ENCODE assay signal across 15 cellular contexts in genomic region chr5:135105105-135105484, GRCh38.
A peak's percentile ranks its signal among the peaks of the same experiment; 100 is the strongest.
DNase-seq lines count a peak whose midpoint lies in the region; ATAC-seq and TF ChIP-seq lines count a peak whose summit lies in the region.
"Had no signal": no experiment of that assay in that cellular context is flagged by ENCODE, and none has a peak within 500 bp of the region (broad histone marks: within the 10 kb centered on the region; RNA-seq: fewer than 3 reads in every experiment).

No MANE protein-coding gene starts in this region.

- H3K4me1 ChIP-seq in Peyer's patch (no peaks in the 10 kb centered on the region), sigmoid colon (no peaks in the 10 kb centered on the region)
- H3K4me1 ChIP-seq: HAP-1 had no signal

- peak; percentile 34 for DNase-seq in activated effector memory CD4-positive, alpha-beta T cell treated with anti-CD3 and anti-CD28 coated beads, Interleukin-2, amount 50 U/mL, for 16 hours
- no peak for DNase-seq in activated effector memory CD4-positive, alpha-beta T cell treated with Interleukin-2 at 50 U/mL for 16 hours
- DNase-seq in Peyer's patch (peak in 2 of 3 donors; percentile 21 to 37), RWPE1 (ENCODE audit: low spot score) (no peak), sigmoid colon (peak; percentile 34)
- DNase-seq: C1 segment of cervical spinal cord; Calu3; CD4-positive, alpha-beta memory T cell; COR-L47; DMS53; GF-D8; GOT3; HFFc6 had no signal

- no peaks in the 10 kb centered on the region for H3K9me3 ChIP-seq in Peyer's patch
- no peaks in the 10 kb centered on the region for H3K9me3 ChIP-seq in sigmoid colon
- H3K9me3 ChIP-seq: HAP-1 had no signal

- intact Hi-C loops in sigmoid colon (cut with DNase I), result no loop called here

- H3K27ac ChIP-seq in Peyer's patch, result no peak overlapping the region
- peak overlapping the region; percentile 5; the same call in 1 of the 2 replicates for H3K27ac ChIP-seq in RWPE1
- no peak overlapping the region for H3K27ac ChIP-seq in sigmoid colon

- no peak for TF ChIP-seq CTCF in Peyer's patch (IDR thresholded peaks at IDR 0.05)
- no peak for TF ChIP-seq CTCF in RWPE1 (conservative IDR thresholded peaks at IDR 0.05; ENCODE audit: low read depth)
- TF ChIP-seq CTCF in sigmoid colon (IDR thresholded peaks at IDR 0.05), result no peak

- CTCF ChIA-PET in RWPE1 (lab: Yijun Ruan, JAX), result interaction anchor here (0.6 to 1.1 kb wide), 2 partner anchors 23 to 947 kb away, joined by 3 read pairs; no protein-coding TSS in a partner anchor

- no peak for ATAC-seq in GM21529 (IDR thresholded peaks at IDR 0.05; ENCODE audit: unreplicated experiment)

- H3K36me3 ChIP-seq in Peyer's patch (no peaks in the 10 kb centered on the region), sigmoid colon (no peaks in the 10 kb centered on the region)
- H3K36me3 ChIP-seq: HAP-1 had no signal

- 93 to 94% methylated on average over 3 of the region's 3 CpGs for WGBS in sigmoid colon, 2 donors

- H3K27me3 ChIP-seq in Peyer's patch (no peaks in the 10 kb centered on the region), sigmoid colon (no peaks in the 10 kb centered on the region)

- POLR2A ChIA-PET in RWPE1 (lab: Yijun Ruan, JAX; ENCODE audit: low non-redundant PET), result no interaction called here

- no peak for TF ChIP-seq EP300 in sigmoid colon (IDR thresholded peaks at IDR 0.05)

- H3K4me3 ChIP-seq in Peyer's patch (no peak overlapping the region), sigmoid colon (no peak overlapping the region)
- H3K4me3 ChIP-seq: HAP-1 had no signal

- no peak for TF ChIP-seq POLR2A in Peyer's patch (IDR thresholded peaks at IDR 0.05)
- TF ChIP-seq POLR2A in sigmoid colon (IDR thresholded peaks at IDR 0.05), result no peak

Comparison
In these comparisons a context has a peak if more than half of its experiments do, and no peak if none do; other contexts are left out.
1. DNase-seq: peak in activated effector memory CD4-positive, alpha-beta T cell treated with anti-CD3 and anti-CD28 coated beads, Interleukin-2, amount 50 U/mL, for 16 hours (single experiment), Peyer's patch (2 of 3) and sigmoid colon (single experiment); none in activated effector memory CD4-positive, alpha-beta T cell treated with Interleukin-2 at 50 U/mL for 16 hours (single experiment) and RWPE1 (single experiment).